27 cellular contexts compared by ENCODE assay signal in genomic region chr4:159232465-159233106, GRCh38.
DNase-seq lines count a peak whose midpoint lies in the region; ATAC-seq and TF ChIP-seq lines count a peak whose summit lies in the region.
"Had no signal": no experiment of that assay in that cellular context is flagged by ENCODE, and none has a peak within 500 bp of the region (broad histone marks: within the 10 kb centered on the region; RNA-seq: fewer than 3 reads in every experiment).

No MANE protein-coding gene starts in this region.

- H3K4me3 Mint-ChIP-seq in effector memory CD8-positive, alpha-beta T cell: no peak overlapping the region
- H3K4me3 Mint-ChIP-seq: activated CD4-positive, alpha-beta memory T cell treated with anti-CD3 and anti-CD28 coated beads, Interleukin-2, amount 10 ng/mL, durations not matched to agents 7 days and 5 days; activated naive CD4-positive, alpha-beta T cell treated with anti-CD3 and anti-CD28 coated beads, Interleukin-2, amount 50 U/mL, for 24 hours; activated T-cell treated with anti-CD3 and anti-CD28 coated beads, Interleukin-2, amount 50 U/mL, for 24 hours had no signal

- peaks cover 12 to 23% of the 10 kb centered on the region in 2 donors for H3K4me1 Mint-ChIP-seq in effector memory CD8-positive, alpha-beta T cell (ENCODE audit: low read depth in 2 of 2)

- no peaks in the 10 kb centered on the region for H3K9me3 Mint-ChIP-seq in effector memory CD8-positive, alpha-beta T cell
- H3K9me3 Mint-ChIP-seq: activated CD4-positive, alpha-beta memory T cell treated with anti-CD3 and anti-CD28 coated beads, Interleukin-2, amount 10 ng/mL, durations not matched to agents 7 days and 5 days; activated naive CD4-positive, alpha-beta T cell treated with anti-CD3 and anti-CD28 coated beads, Interleukin-2, amount 50 U/mL, for 24 hours had no signal

- H3K27ac Mint-ChIP-seq in effector memory CD8-positive, alpha-beta T cell: no peak overlapping the region
- H3K27ac Mint-ChIP-seq: activated CD4-positive, alpha-beta memory T cell treated with anti-CD3 and anti-CD28 coated beads, Interleukin-2, amount 10 ng/mL, durations not matched to agents 7 days and 5 days; activated naive CD4-positive, alpha-beta T cell treated with anti-CD3 and anti-CD28 coated beads, Interleukin-2, amount 50 U/mL, for 24 hours; activated T-cell treated with anti-CD3 and anti-CD28 coated beads, Interleukin-2, amount 50 U/mL, for 24 hours had no signal

- intact Hi-C loops in body of pancreas (cut with DNase I): no loop called here

- TF ChIP-seq CTCF in body of pancreas (IDR thresholded peaks at IDR 0.05): no peak

- H3K27ac ChIP-seq in body of pancreas (no peak overlapping the region), substantia nigra (ENCODE audit: low read depth, low read length, poor library complexity, severe bottlenecking) (no peak overlapping the region)
- H3K27ac ChIP-seq: C4-2B, foreskin keratinocyte, PC-9, right lobe of liver, SJSA1, stomach, upper lobe of left lung, WERI-Rb-1 had no signal

- no peaks in the 10 kb centered on the region for H3K27me3 ChIP-seq in body of pancreas
- H3K27me3 ChIP-seq: foreskin keratinocyte, right lobe of liver, SJSA1, stomach, upper lobe of left lung had no signal

- peaks cover 3% of the 10 kb centered on the region for H3K36me3 Mint-ChIP-seq in effector memory CD8-positive, alpha-beta T cell (ENCODE audit: insufficient read depth)

- H3K36me3 ChIP-seq in body of pancreas (replicated peaks in 1 of 2; ENCODE audit: insufficient read depth in 1 of 2, low read depth in 2 of 2): no peaks in the 10 kb centered on the region
- H3K36me3 ChIP-seq: right lobe of liver, stomach, upper lobe of left lung, WERI-Rb-1 had no signal

- TF ChIP-seq POLR2A in body of pancreas (IDR thresholded peaks at IDR 0.05): no peak

- H3K4me1 ChIP-seq in body of pancreas: peaks cover 10% of the 10 kb centered on the region

- WGBS in body of pancreas, 2 donors: 70 to 81% methylated on average over 1 of the region's 1 CpG

- peak; percentile 41 for DNase-seq in EH (ENCODE audit: low read depth)
- no peak for DNase-seq in effector memory CD8-positive, alpha-beta T cell
- no peak for DNase-seq in body of pancreas
- no peak for DNase-seq in substantia nigra (lab: John Stamatoyannopoulos, UW)
- DNase-seq in NCI-H1092 (lab: John Stamatoyannopoulos, UW): no peak
- DNase-seq in stimulated activated CD4-positive, alpha-beta T cell treated with anti-CD3 and anti-CD28 coated beads, Interleukin-1b, Interleukin-23, amount 100 ng/mL, for 48 hours: no peak
- DNase-seq: activated CD4-positive, alpha-beta memory T cell treated with anti-CD3 and anti-CD28 coated beads, Interleukin-2, amount 10 ng/mL, durations not matched to agents 7 days and 5 days; activated T-cell treated with anti-CD3 and anti-CD28 coated beads, Interleukin-2, amount 50 U/mL, for 24 hours; cortex of kidney; foreskin keratinocyte; GDM1; Karpas-422; mucosa of descending colon; NCI-H1105; NCI-H774; nucleus accumbens; PC-9; right lobe of liver; stomach; upper lobe of left lung; WERI-Rb-1 had no signal

- H3K27me3 Mint-ChIP-seq in effector memory CD8-positive, alpha-beta T cell: no peaks in the 10 kb centered on the region
- H3K27me3 Mint-ChIP-seq: activated CD4-positive, alpha-beta memory T cell treated with anti-CD3 and anti-CD28 coated beads, Interleukin-2, amount 10 ng/mL, durations not matched to agents 7 days and 5 days; activated naive CD4-positive, alpha-beta T cell treated with anti-CD3 and anti-CD28 coated beads, Interleukin-2, amount 50 U/mL, for 24 hours; activated T-cell treated with anti-CD3 and anti-CD28 coated beads, Interleukin-2, amount 50 U/mL, for 24 hours had no signal

- no peaks in the 10 kb centered on the region for H3K9me3 ChIP-seq in body of pancreas
- H3K9me3 ChIP-seq: mucosa of descending colon, right lobe of liver, SJSA1, stomach, upper lobe of left lung had no signal

- no peak overlapping the region for H3K4me3 ChIP-seq in body of pancreas
- H3K4me3 ChIP-seq: mucosa of descending colon, PC-9, right lobe of liver, SJSA1, stomach, upper lobe of left lung had no signal

- ATAC-seq in GM19397 (IDR thresholded peaks at IDR 0.05; ENCODE audit: unreplicated experiment) (peak; percentile 62), HG03432 (IDR thresholded peaks at IDR 0.05; ENCODE audit: unreplicated experiment) (peak; percentile 67), body of pancreas (no peak)
- ATAC-seq in effector memory CD8-positive, alpha-beta T cell (replicated peaks): peak; percentile 58
- ATAC-seq: foreskin keratinocyte, left lobe of liver, mucosa of descending colon, right lobe of liver had no signal
